ENCODE assay signal across 1 cellular context in genomic region chr12:120709976-120710804, GRCh38.
A peak's percentile ranks its signal among the peaks of the same experiment; 100 is the strongest.
TF ChIP-seq lines count a peak whose summit lies in the region.

Gene UNC119B, plus strand, starts transcription at chr12:120710458. Its CDS starts 17 bp downstream, at chr12:120710475.

TF ChIP-seq in HEK293, 187 proteins besides CTCF, POLR2A, EP300 and RAD21 (continued from another document):
- peak; percentile 33; the same call in 1 of the 2 replicates for TF ChIP-seq KLF8 (tag by site-specific recombination; IDR thresholded peaks at IDR 0.05)
- TF ChIP-seq ZNF488 (tag by site-specific recombination; IDR thresholded peaks at IDR 0.05), result no peak
- no peak for TF ChIP-seq KLF1 (tag by site-specific recombination; IDR thresholded peaks at IDR 0.05)
- TF ChIP-seq ZNF24 (tag by site-specific recombination; IDR thresholded peaks at IDR 0.05), result no peak
- TF ChIP-seq ZFHX2 (tag by site-specific recombination; conservative IDR thresholded peaks at IDR 0.05), result peak; percentile 47; the same call in 1 of the 2 replicates
- peak; percentile 94 for TF ChIP-seq KLF10 (tag by site-specific recombination; IDR thresholded peaks at IDR 0.05)
- 0 out of 2 replicates have a peak, but pooled peaks have one; percentile 18 for TF ChIP-seq ZEB2 (tag by site-specific recombination; IDR thresholded peaks at IDR 0.05)
- TF ChIP-seq ZBTB6 (tag by site-specific recombination; IDR thresholded peaks at IDR 0.05), result no peak
- peak; percentile 88 for TF ChIP-seq ZBTB20 (tag by site-specific recombination; IDR thresholded peaks at IDR 0.05)
- TF ChIP-seq KLF17 (tag by site-specific recombination; IDR thresholded peaks at IDR 0.05), result no peak
- TF ChIP-seq ZNF600 (tag by site-specific recombination; IDR thresholded peaks at IDR 0.05), result no peak
- no peak for TF ChIP-seq HOXC10 (CRISPR knock-in tag; IDR thresholded peaks at IDR 0.05)
- no peak for TF ChIP-seq ZNF23 (tag by site-specific recombination; IDR thresholded peaks at IDR 0.05; ENCODE audit: borderline replicate concordance)
- TF ChIP-seq ZNF677 (tag by site-specific recombination; IDR thresholded peaks at IDR 0.05), result no peak
- TF ChIP-seq YY2 (tag by site-specific recombination; IDR thresholded peaks at IDR 0.05), result peak; percentile 46; the same call in 1 of the 2 replicates
- peak; percentile 30; the same call in 1 of the 2 replicates for TF ChIP-seq ZNF561 (tag by site-specific recombination; IDR thresholded peaks at IDR 0.05; ENCODE audit: borderline replicate concordance)
- TF ChIP-seq ZNF624 (tag by site-specific recombination; IDR thresholded peaks at IDR 0.05), result no peak
- TF ChIP-seq IKZF3 (tag by site-specific recombination; IDR thresholded peaks at IDR 0.05), result peak; percentile 64; the same call in 1 of the 2 replicates
- peak; percentile 54 for TF ChIP-seq PATZ1 (tag by site-specific recombination; IDR thresholded peaks at IDR 0.05)
- TF ChIP-seq EGR2 (tag by site-specific recombination; IDR thresholded peaks at IDR 0.05; ENCODE audit: low read depth), result 0 out of 2 replicates have a peak, but pooled peaks have one; percentile 18
